ENCODE assay signal across 10 cellular contexts in the genomic region with DNA sequence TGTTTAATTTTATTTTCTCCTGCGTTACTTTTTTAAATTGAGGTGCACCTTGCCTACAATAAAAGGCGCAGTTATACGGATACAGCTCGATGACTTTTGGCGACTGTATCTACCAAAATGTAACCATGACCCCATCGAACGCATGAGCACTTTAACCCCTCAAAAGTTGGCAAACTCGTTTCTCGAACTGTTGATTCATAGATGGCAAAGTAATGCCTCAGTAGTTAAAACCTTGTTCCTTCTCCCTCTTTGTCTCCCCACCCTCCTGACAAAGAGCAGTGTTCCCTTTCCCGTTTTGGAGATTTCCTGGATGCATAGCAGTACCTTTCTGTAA. TPM values are rescaled to one million over a fixed set of nuclear protein-coding genes. Genes with fewer than 3 reads are reported as not detected.
DNase-seq lines count a peak whose midpoint lies in the region; ATAC-seq and TF ChIP-seq lines count a peak whose summit lies in the region.
"Had no signal": no experiment of that assay in that cellular context is flagged by ENCODE, and none has a peak within 500 bp of the region (broad histone marks: within the 10 kb centered on the region; RNA-seq: fewer than 3 reads in every experiment).

No MANE protein-coding gene starts in this region.

- H3K4me2 ChIP-seq in neural progenitor cell, result peak overlapping the region; percentile 84

- ATAC-seq in T-helper 17 cell, result no peak
- no peak for ATAC-seq in GM18907 (IDR thresholded peaks at IDR 0.05; ENCODE audit: unreplicated experiment)

- no peak overlapping the region for H3K27ac ChIP-seq in neural progenitor cell

- DNase-seq in BE2C (no peak), T-helper 17 cell (no peak), fibroblast of the aortic adventitia (ENCODE audit: low read depth) (no peak), neural progenitor cell (ENCODE audit: low spot score) (no peak), erythroblast (lab: John Stamatoyannopoulos, UW) (no peak), GM13976 (ENCODE audit: low spot score) (no peak)
- no peak for DNase-seq in activated naive CD4-positive, alpha-beta T cell treated with anti-CD3 and anti-CD28 coated beads, Interleukin-2, amount 50 U/mL, for 16 hours

- no peaks in the 10 kb centered on the region for H3K36me3 ChIP-seq in BE2C
- H3K36me3 ChIP-seq in neural progenitor cell, result no peaks in the 10 kb centered on the region
- H3K36me3 ChIP-seq: HAP-1 had no signal

- H3K9me3 ChIP-seq in BE2C, result no peaks in the 10 kb centered on the region
- no peaks in the 10 kb centered on the region for H3K9me3 ChIP-seq in T-helper 17 cell (ENCODE audit: control insufficient read depth, low read length, poor library complexity, severe bottlenecking)
- no peaks in the 10 kb centered on the region for H3K9me3 ChIP-seq in neural progenitor cell (ENCODE audit: low read depth)
- H3K9me3 ChIP-seq: HAP-1 had no signal

- H4K20me1 ChIP-seq in neural progenitor cell (ENCODE audit: low read depth), result no peaks in the 10 kb centered on the region

- no peak overlapping the region for H3K9ac ChIP-seq in neural progenitor cell

- peak overlapping the region; percentile 97 for H2AFZ ChIP-seq in neural progenitor cell (replicated peaks)

- H3K36me3 Mint-ChIP-seq in T-helper 17 cell (ENCODE audit: low read depth) (no peaks in the 10 kb centered on the region), neural progenitor cell (no peaks in the 10 kb centered on the region)

- no peaks in the 10 kb centered on the region for H3K79me2 ChIP-seq in neural progenitor cell (ENCODE audit: low read depth)

- H3K27me3 ChIP-seq in BE2C (no peaks in the 10 kb centered on the region), neural progenitor cell (peaks cover 59% of the 10 kb centered on the region)

- H3K27ac Mint-ChIP-seq in T-helper 17 cell (no peak overlapping the region), neural progenitor cell (no peak overlapping the region)

- in situ Hi-C loops in GM13976 (cut with MboI; ENCODE audit: low sequenced_read_pairs, unreplicated experiment), result no loop called here

- peaks cover 6% of the 10 kb centered on the region for H3F3A ChIP-seq in neural progenitor cell (ENCODE audit: low read depth)

- no peak for TF ChIP-seq CTCF in BE2C (IDR thresholded peaks at IDR 0.05; ENCODE audit: low read depth, low read length)
- TF ChIP-seq CTCF in fibroblast of the aortic adventitia (IDR thresholded peaks at IDR 0.05; ENCODE audit: insufficient read depth, low read length), result no peak
- TF ChIP-seq CTCF in neural progenitor cell (IDR thresholded peaks at IDR 0.05), result no peak
- TF ChIP-seq CTCF in GM13976 (IDR thresholded peaks at IDR 0.05; ENCODE audit: borderline replicate concordance, control extremely low read depth, extremely low read depth, insufficient read depth, missing control alignments), result no peak

- peaks cover 80% of the 10 kb centered on the region for H3K27me3 Mint-ChIP-seq in T-helper 17 cell
- peaks cover 25% of the 10 kb centered on the region for H3K27me3 Mint-ChIP-seq in neural progenitor cell (ENCODE audit: insufficient read depth, low read depth)

- H3K9me3 Mint-ChIP-seq in neural progenitor cell, result no peaks in the 10 kb centered on the region

- no peak for TF ChIP-seq POLR2A in erythroblast (IDR thresholded peaks at IDR 0.05; ENCODE audit: low read length)

- peaks cover 11% of the 10 kb centered on the region for H3K4me1 Mint-ChIP-seq in T-helper 17 cell
- peaks cover 17% of the 10 kb centered on the region for H3K4me1 Mint-ChIP-seq in neural progenitor cell

- H3K4me3 ChIP-seq in BE2C (ENCODE audit: low read depth, low read length), result peak overlapping the region; percentile 71
- peak overlapping the region; percentile 58 for H3K4me3 ChIP-seq in fibroblast of the aortic adventitia (ENCODE audit: low read depth, low read length)
- peak overlapping the region; percentile 56 for H3K4me3 ChIP-seq in neural progenitor cell

- H3K4me1 ChIP-seq in BE2C (peaks cover 3% of the 10 kb centered on the region; the same call in 1 of the 2 replicates), neural progenitor cell (peaks cover 5% of the 10 kb centered on the region)
- H3K4me1 ChIP-seq: HAP-1 had no signal

- H3K4me3 Mint-ChIP-seq in T-helper 17 cell (peak overlapping the region; percentile 76), neural progenitor cell (peak overlapping the region; percentile 71)

RNA-seq across cellular contexts. Expression of a gene that starts 0.6 kb away (rescaled TPM):
- not detected for polyA plus RNA-seq in BE2C (2012; ENCODE audit: insufficient read depth, insufficient read length, low read depth)
- total RNA-seq in T-helper 17 cell, result not detected
- not detected in 2 replicates for total RNA-seq in fibroblast of the aortic adventitia (ENCODE audit: low replicate concordance)
- total RNA-seq in neural progenitor cell (ENCODE audit: low replicate concordance), result 0.62 and 2.0 TPM in 2 replicates
- total RNA-seq: T-helper 1 cell treated with Interleukin-12 subunit alpha and Interleukin-12 subunit beta and Interleukin-4 antibody, amounts not matched to agents 30 ng/mL and 1 ng/mL, for 36 hours had no signal

RNA-seq across cellular contexts. Expression of a gene that starts 16.1 kb away (rescaled TPM):
- 76.2 TPM for polyA plus RNA-seq in BE2C (2012; ENCODE audit: insufficient read depth, insufficient read length, low read depth)
- total RNA-seq in T-helper 17 cell (10 to 100 TPM; 12.5 to 13.2 TPM), fibroblast of the aortic adventitia (ENCODE audit: low replicate concordance) (6.5 and 34.3 TPM in 2 replicates), neural progenitor cell (ENCODE audit: low replicate concordance) (16.4 and 25.0 TPM in 2 replicates)
